8 cellular contexts compared by ENCODE assay signal in genomic region chr13:110138700-110139036, GRCh38.
DNase-seq lines count a peak whose midpoint lies in the region; TF ChIP-seq lines count a peak whose summit lies in the region.

No MANE protein-coding gene starts in this region.

- H2BK5ac ChIP-seq in trophoblast cell (ENCODE audit: low read depth, low read length, poor library complexity): no peak overlapping the region

- no peak for TF ChIP-seq EP300 in esophagus muscularis mucosa (IDR thresholded peaks at IDR 0.05)

- DNase-seq in NCI-H146 (lab: John Stamatoyannopoulos, UW) (peak; percentile 81), esophagus muscularis mucosa (ENCODE audit: extremely low spot score) (peak; percentile 91), trophoblast cell (no peak), substantia nigra (lab: John Stamatoyannopoulos, UW) (no peak), T1000 (lab: John Stamatoyannopoulos, UW) (no peak), NCI-H2107 (lab: John Stamatoyannopoulos, UW) (no peak), NCI-H524 (lab: John Stamatoyannopoulos, UW) (no peak)

- H4K12ac ChIP-seq in trophoblast cell (ENCODE audit: low read depth, low read length): peak overlapping the region; percentile 22

- H4K91ac ChIP-seq in trophoblast cell (ENCODE audit: low read depth, low read length): peak overlapping the region; percentile 7

- peak overlapping the region; percentile 50 for H4K8ac ChIP-seq in trophoblast cell (ENCODE audit: low read depth, low read length)

- TF ChIP-seq POLR2A in esophagus muscularis mucosa (IDR thresholded peaks at IDR 0.05; ENCODE audit: low read depth): no peak

- H3K9ac ChIP-seq in ES-I3 (ENCODE audit: low read depth, low read length): peak overlapping the region; percentile 60
- no peak overlapping the region for H3K9ac ChIP-seq in trophoblast cell (ENCODE audit: low read length)

- H3K4me3 ChIP-seq in esophagus muscularis mucosa (peak overlapping the region; percentile 62 to 70 (median 65)), trophoblast cell (ENCODE audit: low read depth, low read length) (peak overlapping the region; percentile 13)

- H3K27me3 ChIP-seq in esophagus muscularis mucosa: no peaks in the 10 kb centered on the region
- no peaks in the 10 kb centered on the region for H3K27me3 ChIP-seq in trophoblast cell (ENCODE audit: insufficient read depth, low read length)

- peak overlapping the region; percentile 53 for H2AK5ac ChIP-seq in trophoblast cell (ENCODE audit: low read length)

- H3K4me1 ChIP-seq in ES-I3 (ENCODE audit: insufficient read depth, low read length) (peaks cover 25% of the 10 kb centered on the region), esophagus muscularis mucosa (peaks cover 15 to 34% (median 22%) of the 10 kb centered on the region in 4 donors), trophoblast cell (ENCODE audit: control insufficient read depth in 1 of 2, insufficient read depth in 2 of 2, low read length in 2 of 2) (peaks cover 3 to 9% of the 10 kb centered on the region in 2 experiments)

- intact Hi-C loops in esophagus muscularis mucosa (cut with DNase I): no loop called here

- peak overlapping the region; percentile 11 for H3K14ac ChIP-seq in trophoblast cell (ENCODE audit: low read length)

- H2BK120ac ChIP-seq in trophoblast cell (ENCODE audit: insufficient read depth, low read length, poor library complexity): peak overlapping the region; percentile 68

- H3K9me3 ChIP-seq in ES-I3 (ENCODE audit: control insufficient read depth, insufficient read depth, low read length): no peaks in the 10 kb centered on the region
- no peaks in the 10 kb centered on the region for H3K9me3 ChIP-seq in esophagus muscularis mucosa
- H3K9me3 ChIP-seq in trophoblast cell (ENCODE audit: insufficient read depth, low read depth, low read length): peaks cover 1% of the 10 kb centered on the region

- no peak overlapping the region for H3K18ac ChIP-seq in trophoblast cell (ENCODE audit: low read length)

- H3K27ac ChIP-seq in esophagus muscularis mucosa (replicated peaks in 1 of 4): peak overlapping the region; percentile 64 to 84 (median 72)
- no peak overlapping the region for H3K27ac ChIP-seq in trophoblast cell (ENCODE audit: low read depth, low read length)
- no peak overlapping the region for H3K27ac ChIP-seq in substantia nigra (ENCODE audit: low read depth, low read length, poor library complexity, severe bottlenecking)

- H3K4ac ChIP-seq in trophoblast cell (ENCODE audit: low read depth, low read length): no peak overlapping the region

- H3K36me3 ChIP-seq in ES-I3 (ENCODE audit: insufficient read depth, low read length) (no peaks in the 10 kb centered on the region), esophagus muscularis mucosa (no peaks in the 10 kb centered on the region), trophoblast cell (ENCODE audit: control insufficient read depth in 1 of 2, insufficient read depth in 2 of 2, low read length in 2 of 2) (no peaks in the 10 kb centered on the region)

- peak overlapping the region; percentile 24 for H2AFZ ChIP-seq in trophoblast cell (ENCODE audit: insufficient read depth, low read length, poor library complexity)

- no peak for TF ChIP-seq CTCF in esophagus muscularis mucosa (IDR thresholded peaks at IDR 0.05)

- 43% methylated on average over 8 of the region's 8 CpGs for WGBS in esophagus muscularis mucosa
- WGBS in trophoblast cell (ENCODE audit: extremely low coverage, insufficient coverage, insufficient read length): no CpG with 5 or more reads among the region's 8 CpGs

- H3K4me2 ChIP-seq in trophoblast cell (ENCODE audit: low read length): peak overlapping the region; percentile 90

- H3K79me2 ChIP-seq in trophoblast cell (ENCODE audit: control insufficient read depth, insufficient read depth, low read length, poor library complexity): peaks cover 3% of the 10 kb centered on the region

- H3K23ac ChIP-seq in trophoblast cell (ENCODE audit: low read length): no peak overlapping the region

- H2BK12ac ChIP-seq in trophoblast cell (ENCODE audit: low read length): peak overlapping the region; percentile 15

- peaks cover 3% of the 10 kb centered on the region for H3K79me1 ChIP-seq in trophoblast cell (ENCODE audit: low read length)

Comparison
In these comparisons a context has a peak if more than half of its experiments do, and no peak if none do; other contexts are left out.
1. DNase-seq: peak in NCI-H146 (single experiment) and esophagus muscularis mucosa (single experiment); none in trophoblast cell (0 of 2), substantia nigra (0 of 49), T1000 (single experiment), NCI-H2107 (single experiment) and NCI-H524 (0 of 2).
2. H3K27ac ChIP-seq: peak in esophagus muscularis mucosa (4 of 4); none in trophoblast cell (single experiment) and substantia nigra (single experiment).